ENCODE assay signal across 16 cellular contexts in genomic region chr7:45053401-45053800, GRCh38.
"Had no signal": no experiment of that assay in that cellular context is flagged by ENCODE, and none has a peak within 500 bp of the region (broad histone marks: within the 10 kb centered on the region; RNA-seq: fewer than 3 reads in every experiment).

No MANE protein-coding gene starts in this region.

- DNase-seq: activated CD4-positive, alpha-beta T cell treated with anti-CD3 and anti-CD28 coated beads for 36 hours; activated CD4-positive, alpha-beta T cell treated with anti-CD3 and anti-CD28 coated beads, Interleukin-2, amount 50 U/mL, for 48 hours; activated naive CD8-positive, alpha-beta T cell treated with anti-CD3 and anti-CD28 coated beads, Interleukin-2, amount 50 U/mL, for 24 hours; anterior cingulate cortex; cortex of kidney; left ventricle myocardium superior; pancreas; right lobe of liver; small intestine; stimulated activated CD4-positive, alpha-beta T cell treated with anti-CD3 and anti-CD28 coated beads, Interleukin-4, amount 100 ng/mL, for 24 hours; SW 1271 had no signal

- H3K27me3 ChIP-seq: neutrophil, pancreas, right lobe of liver had no signal

- H3K4me1 ChIP-seq: pancreas, right lobe of liver had no signal

- H3K27ac ChIP-seq: pancreas, right lobe of liver had no signal

- ATAC-seq: activated CD4-positive, alpha-beta T cell treated with anti-CD3 and anti-CD28 coated beads for 36 hours; activated naive CD8-positive, alpha-beta T cell treated with anti-CD3 and anti-CD28 coated beads, Interleukin-2, amount 50 U/mL, for 24 hours; esophagus mucosa; left ventricle myocardium superior; pancreas; right lobe of liver; stimulated activated memory B cell treated with anti-CD40 and anti-IgM and Interleukin-4, amounts not matched to agents 10 μg/mL and 1 μg/mL and 100 μg/mL, for 72 hours had no signal

- H3K36me3 ChIP-seq: pancreas had no signal

- H3K9me3 ChIP-seq: neutrophil, pancreas, right lobe of liver had no signal

- FAIRE-seq: pancreas, small intestine, TTC549 had no signal

- H3K4me3 ChIP-seq: pancreas, right lobe of liver had no signal

- H3K4me1 Mint-ChIP-seq: brain had no signal

- H3K4me3 Mint-ChIP-seq: activated CD4-positive, alpha-beta T cell treated with anti-CD3 and anti-CD28 coated beads for 36 hours; activated naive CD8-positive, alpha-beta T cell treated with anti-CD3 and anti-CD28 coated beads, Interleukin-2, amount 50 U/mL, for 24 hours; brain; stimulated activated memory B cell treated with anti-CD40 and anti-IgM and Interleukin-4, amounts not matched to agents 10 μg/mL and 1 μg/mL and 100 μg/mL, for 72 hours had no signal

- H3K27me3 Mint-ChIP-seq: activated CD4-positive, alpha-beta T cell treated with anti-CD3 and anti-CD28 coated beads for 36 hours; activated naive CD8-positive, alpha-beta T cell treated with anti-CD3 and anti-CD28 coated beads, Interleukin-2, amount 50 U/mL, for 24 hours; brain; stimulated activated memory B cell treated with anti-CD40 and anti-IgM and Interleukin-4, amounts not matched to agents 10 μg/mL and 1 μg/mL and 100 μg/mL, for 72 hours had no signal

- H3K9me3 Mint-ChIP-seq: stimulated activated memory B cell treated with anti-CD40 and anti-IgM and Interleukin-4, amounts not matched to agents 10 μg/mL and 1 μg/mL and 100 μg/mL, for 72 hours had no signal

- H3K27ac Mint-ChIP-seq: activated CD4-positive, alpha-beta T cell treated with anti-CD3 and anti-CD28 coated beads for 36 hours; activated naive CD8-positive, alpha-beta T cell treated with anti-CD3 and anti-CD28 coated beads, Interleukin-2, amount 50 U/mL, for 24 hours; brain; stimulated activated memory B cell treated with anti-CD40 and anti-IgM and Interleukin-4, amounts not matched to agents 10 μg/mL and 1 μg/mL and 100 μg/mL, for 72 hours had no signal
